In genomic region chr4:85808864-85809263, GRCh38 we compare ENCODE assay signal across 21 cellular contexts.
"Had no signal": no experiment of that assay in that cellular context is flagged by ENCODE, and none has a peak within 500 bp of the region (broad histone marks: within the 10 kb centered on the region; RNA-seq: fewer than 3 reads in every experiment).

No MANE protein-coding gene starts in this region.

- H3K36me3 Mint-ChIP-seq: activated naive CD4-positive, alpha-beta T cell treated with anti-CD3 and anti-CD28 coated beads, Interleukin-2, amount 50 U/mL, for 24 hours had no signal

- H3K4me1 ChIP-seq: adrenal gland had no signal

- H3K27me3 ChIP-seq: adrenal gland, suprapubic skin, tibial nerve had no signal

- DNase-seq: activated CD4-positive, alpha-beta T cell treated with anti-CD3 and anti-CD28 coated beads, Interleukin-2, amount 50 U/mL, for 1 hour; activated CD4-positive, CD25-positive, alpha-beta regulatory T cell treated with anti-CD3 and anti-CD28 coated beads, Interleukin-2, amount 50 U/mL, for 72 hours; activated CD8-positive, alpha-beta T cell treated with anti-CD3 and anti-CD28 coated beads, Interleukin-2, amount 10 ng/mL, durations not matched to agents 7 days and 5 days; activated gamma-delta T cell treated with Interleukin-2 at 50 U/mL for 16 hours; adrenal gland; central memory CD4-positive, alpha-beta T cell; effector memory CD8-positive, alpha-beta T cell; mesendoderm; mucosa of descending colon; occipital lobe; stimulated activated CD4-positive, alpha-beta T cell treated with anti-CD3 and anti-CD28 coated beads, Interleukin-4, amount 100 ng/mL, for 24 hours; stimulated activated naive CD8-positive, alpha-beta T cell treated with anti-CD3 and anti-CD28 coated beads, Interleukin-15, amount 100 ng/mL, for 72 hours; SW 1271 had no signal

- ATAC-seq: activated CD8-positive, alpha-beta T cell treated with anti-CD3 and anti-CD28 coated beads, Interleukin-2, amount 10 ng/mL, durations not matched to agents 7 days and 5 days; effector memory CD8-positive, alpha-beta T cell; esophagus mucosa; mucosa of descending colon; stimulated activated naive CD8-positive, alpha-beta T cell treated with anti-CD3 and anti-CD28 coated beads, Interleukin-15, amount 100 ng/mL, for 72 hours had no signal

- H3K4me1 Mint-ChIP-seq: activated naive CD4-positive, alpha-beta T cell treated with anti-CD3 and anti-CD28 coated beads, Interleukin-2, amount 50 U/mL, for 24 hours; stimulated activated naive CD8-positive, alpha-beta T cell treated with anti-CD3 and anti-CD28 coated beads, Interleukin-15, amount 100 ng/mL, for 72 hours had no signal

- H3K27ac Mint-ChIP-seq: activated CD8-positive, alpha-beta T cell treated with anti-CD3 and anti-CD28 coated beads, Interleukin-2, amount 10 ng/mL, durations not matched to agents 7 days and 5 days; activated naive CD4-positive, alpha-beta T cell treated with anti-CD3 and anti-CD28 coated beads, Interleukin-2, amount 50 U/mL, for 24 hours; activated T-helper 1 cell treated with anti-CD3 and anti-CD28 coated beads, Interleukin-12 subunit alpha, Interleukin-12 subunit beta, Interleukin-2, Interleukin-4 antibody, amounts not matched to agents 30 ng/mL and 10 ng/mL and 1 ng/mL, durations not matched to agents 14 hours and 24 hours and 36 hours; effector memory CD8-positive, alpha-beta T cell; progenitor cell of endocrine pancreas had no signal

- H3K27me3 Mint-ChIP-seq: activated naive CD4-positive, alpha-beta T cell treated with anti-CD3 and anti-CD28 coated beads, Interleukin-2, amount 50 U/mL, for 24 hours; effector memory CD8-positive, alpha-beta T cell; progenitor cell of endocrine pancreas; stimulated activated naive CD8-positive, alpha-beta T cell treated with anti-CD3 and anti-CD28 coated beads, Interleukin-15, amount 100 ng/mL, for 72 hours had no signal

- H3K9me3 ChIP-seq: adrenal gland, mucosa of descending colon, suprapubic skin, tibial nerve had no signal

- H3K9me3 Mint-ChIP-seq: activated naive CD4-positive, alpha-beta T cell treated with anti-CD3 and anti-CD28 coated beads, Interleukin-2, amount 50 U/mL, for 24 hours; activated T-helper 1 cell treated with anti-CD3 and anti-CD28 coated beads, Interleukin-12 subunit alpha, Interleukin-12 subunit beta, Interleukin-2, Interleukin-4 antibody, amounts not matched to agents 30 ng/mL and 10 ng/mL and 1 ng/mL, durations not matched to agents 14 hours and 24 hours and 36 hours; neural crest cell; stimulated activated naive CD8-positive, alpha-beta T cell treated with anti-CD3 and anti-CD28 coated beads, Interleukin-15, amount 100 ng/mL, for 72 hours had no signal

- H3K36me3 ChIP-seq: adrenal gland, suprapubic skin, tibial nerve had no signal

- H3K4me3 ChIP-seq: adrenal gland, mucosa of descending colon, suprapubic skin, tibial nerve had no signal

- H3K4me3 Mint-ChIP-seq: activated CD8-positive, alpha-beta T cell treated with anti-CD3 and anti-CD28 coated beads, Interleukin-2, amount 10 ng/mL, durations not matched to agents 7 days and 5 days; activated naive CD4-positive, alpha-beta T cell treated with anti-CD3 and anti-CD28 coated beads, Interleukin-2, amount 50 U/mL, for 24 hours; activated T-helper 1 cell treated with anti-CD3 and anti-CD28 coated beads, Interleukin-12 subunit alpha, Interleukin-12 subunit beta, Interleukin-2, Interleukin-4 antibody, amounts not matched to agents 30 ng/mL and 10 ng/mL and 1 ng/mL, durations not matched to agents 14 hours and 24 hours and 36 hours; effector memory CD8-positive, alpha-beta T cell; neural crest cell; stimulated activated naive CD8-positive, alpha-beta T cell treated with anti-CD3 and anti-CD28 coated beads, Interleukin-15, amount 100 ng/mL, for 72 hours had no signal

- H3K27ac ChIP-seq: adrenal gland, suprapubic skin, VCaP had no signal
